Comparison of ENCODE assay signal across 8 cellular contexts in the genomic region with DNA sequence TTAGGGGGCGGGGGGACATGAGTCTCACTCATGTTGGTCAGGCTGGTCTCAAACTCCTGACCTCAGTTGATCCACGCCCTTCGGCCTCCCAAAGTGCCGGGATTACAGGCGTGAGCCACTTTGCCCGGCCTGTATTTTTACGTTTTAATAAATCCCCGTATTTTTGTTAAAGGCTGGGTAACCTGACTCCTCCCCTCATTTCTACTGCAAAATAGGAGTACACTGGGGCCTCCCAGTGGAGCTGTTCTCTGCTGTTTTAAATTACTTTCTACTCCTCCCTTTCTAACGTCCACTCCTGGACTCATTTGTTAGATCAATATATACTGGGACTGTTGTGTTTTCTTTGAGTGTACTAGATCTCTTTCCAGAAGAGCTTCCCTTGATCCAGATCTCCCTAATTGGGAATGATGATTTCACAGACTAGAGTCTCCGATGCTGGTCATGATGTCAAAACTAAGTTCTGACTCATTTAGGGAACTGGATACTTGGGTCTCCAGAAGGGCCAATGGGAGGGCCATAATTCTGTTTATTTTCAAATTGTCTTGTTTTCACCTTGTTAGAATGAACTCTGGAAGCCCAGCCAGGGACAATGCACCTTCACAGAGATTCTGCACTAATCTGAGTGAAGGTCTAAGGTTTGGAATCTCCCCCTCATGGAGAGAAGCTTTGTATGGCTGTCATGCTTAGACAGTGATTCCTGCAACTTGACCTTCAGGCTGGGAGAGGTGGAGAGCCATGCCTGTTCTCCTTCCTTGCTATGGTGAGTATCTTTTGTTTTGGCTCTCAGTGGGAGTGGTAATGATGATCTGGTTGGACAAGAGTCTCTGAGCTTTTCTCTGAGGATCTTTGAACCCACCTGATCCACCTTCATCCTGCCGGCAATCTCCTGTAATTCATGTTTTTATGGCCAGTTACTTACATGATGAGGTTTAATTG. TPM values are rescaled to one million over a fixed set of nuclear protein-coding genes. Genes with fewer than 3 reads are reported as not detected.
DNase-seq lines count a peak whose midpoint lies in the region; ATAC-seq and TF ChIP-seq lines count a peak whose summit lies in the region.

No MANE protein-coding gene starts in this region.

- H3K36me3 ChIP-seq in H7 (replicated peaks; ENCODE audit: control insufficient read depth, insufficient read depth, low read length) (peaks cover 41% of the 10 kb centered on the region), SK-N-MC (ENCODE audit: insufficient read depth, low read length) (peaks cover 58% of the 10 kb centered on the region), prostate gland (peaks cover 0 to 3% of the 10 kb centered on the region in 2 donors)

- H3K9me3 ChIP-seq in SK-N-MC (ENCODE audit: low read depth, low read length): no peaks in the 10 kb centered on the region
- no peaks in the 10 kb centered on the region for H3K9me3 ChIP-seq in prostate gland

- peaks cover 14% of the 10 kb centered on the region for H3K4me1 ChIP-seq in prostate gland (replicated peaks)

- peak overlapping the region; percentile 94 for H3K9ac ChIP-seq in SK-N-MC (ENCODE audit: insufficient read length)

- ATAC-seq in GM18870 (IDR thresholded peaks at IDR 0.05; ENCODE audit: unreplicated experiment) (no peak), GM18909 (IDR thresholded peaks at IDR 0.05; ENCODE audit: poor library complexity, unreplicated experiment) (no peak)

- peak in 1 of 4 experiments; percentile 19 for TF ChIP-seq CTCF in prostate gland (IDR thresholded peaks at IDR 0.05)

- H3K27ac ChIP-seq in SK-N-MC (peak overlapping the region; percentile 98), prostate gland (peak overlapping the region; percentile 97)

- H3K4me3 ChIP-seq in H7 (ENCODE audit: insufficient read depth, low read depth, low read length) (peak overlapping the region; percentile 100; the same call in 1 of the 2 replicates), SK-N-MC (peak overlapping the region; percentile 88), prostate gland (peak overlapping the region; percentile 70 to 80)

- 17% methylated on average over 11 of the region's 11 CpGs for WGBS in prostate gland

- intact Hi-C loops in prostate gland (cut with DNase I): no loop called here

- H3K27me3 ChIP-seq in H7 (ENCODE audit: control insufficient read depth, insufficient read depth, low read length): no peaks in the 10 kb centered on the region
- no peaks in the 10 kb centered on the region for H3K27me3 ChIP-seq in prostate gland (replicated peaks; ENCODE audit: insufficient read depth)

- TF ChIP-seq POLR2A in prostate gland (IDR thresholded peaks at IDR 0.05): no peak

- DNase-seq in H7: no peak
- no peak for DNase-seq in SK-N-MC (ENCODE audit: low read depth, low spot score)
- peak; percentile 50 for DNase-seq in fibroblast of gingiva (ENCODE audit: low read depth)
- no peak for DNase-seq in prostate gland (ENCODE audit: low spot score)
- no peak for DNase-seq in HuH-7.5 (ENCODE audit: low spot score)
- DNase-seq in NCI-H82 treated with DMSO at 0.1 percent for 48 hours (lab: John Stamatoyannopoulos, UW; ENCODE audit: unreplicated experiment): no peak

RNA-seq across cellular contexts. Expression of a gene that starts 9.4 kb away (rescaled TPM):
- 63.3 and 70.4 TPM in 2 replicates for total RNA-seq in H7 (2014; rRNA removed; shearing (Covaris generic))
- 100 to 1,000 TPM; 331 to 360 TPM for total RNA-seq in prostate gland

RNA-seq across cellular contexts. Expression of a gene that starts 21.6 kb away (rescaled TPM):
- 45.7 and 58.5 TPM in 2 replicates for total RNA-seq in H7 (2014; rRNA removed; shearing (Covaris generic))
- total RNA-seq in prostate gland: 100 to 1,000 TPM; 230 to 440 TPM

RNA-seq across cellular contexts. Expression of a gene that starts 21.9 kb away (rescaled TPM):
- 0.15 and 0.55 TPM in 2 replicates for total RNA-seq in H7 (2014; rRNA removed; shearing (Covaris generic))
- 1 to 10 TPM; 1.5 to 8.5 TPM for total RNA-seq in prostate gland

RNA-seq across cellular contexts. Expression of a gene that starts 25.7 kb away (rescaled TPM):
- 56.2 and 58.6 TPM in 2 replicates for total RNA-seq in H7 (2014; rRNA removed; shearing (Covaris generic))
- total RNA-seq in prostate gland: 100 to 1,000 TPM in 1 of 2 donors, 10 to 100 TPM in 1; 88.4 to 117 TPM

RNA-seq across cellular contexts. Expression of a gene that starts 30.2 kb away (rescaled TPM):
- total RNA-seq in H7 (2014; rRNA removed; shearing (Covaris generic)): 108 and 150 TPM in 2 replicates
- 10 to 100 TPM; 51.9 to 52.5 TPM for total RNA-seq in prostate gland
